Comparison of ENCODE assay signal across 10 cellular contexts in genomic region chr1:229428256-229428655, GRCh38. TPM values are rescaled to one million over a fixed set of nuclear protein-coding genes. Genes with fewer than 3 reads are reported as not detected.
"Had no signal": no experiment of that assay in that cellular context is flagged by ENCODE, and none has a peak within 500 bp of the region (broad histone marks: within the 10 kb centered on the region; RNA-seq: fewer than 3 reads in every experiment).

No MANE protein-coding gene starts in this region.

- H3K9ac ChIP-seq: GM23248 had no signal

- H3K9me3 ChIP-seq: HAP-1 had no signal

- ATAC-seq: HCT116, K562 had no signal

- DNase-seq: GM23248, GOT3, H7, HFFc6, IMR-90 had no signal

- H3K27ac ChIP-seq: GM23248 had no signal

- H3K4me1 ChIP-seq: HAP-1 had no signal

- FAIRE-seq: HTR-8/SVneo, K562 had no signal

- H3K4me3 Mint-ChIP-seq: HFFc6 had no signal

- H2AFZ ChIP-seq: GM23248 had no signal

- H3K27ac Mint-ChIP-seq: HFFc6 had no signal

- H3K4me3 ChIP-seq: GM23248, HAP-1, K562 had no signal

- H3K36me3 ChIP-seq: HAP-1 had no signal

RNA-seq across cellular contexts. Expression of gene ACTA1, which starts 5.6 kb away (rescaled TPM):
- total RNA-seq: H4, HFFc6, IMR-90 had no signal
